35 cellular contexts compared by ENCODE assay signal in genomic region chr15:95662638-95663037, GRCh38.
"Had no signal": no experiment of that assay in that cellular context is flagged by ENCODE, and none has a peak within 500 bp of the region (broad histone marks: within the 10 kb centered on the region; RNA-seq: fewer than 3 reads in every experiment).

No MANE protein-coding gene starts in this region.

- DNase-seq: activated B cell treated with CpG ODN at 0.5 μM for 24 hours; activated CD4-positive, alpha-beta memory T cell treated with anti-CD3 and anti-CD28 coated beads for 36 hours; activated CD4-positive, alpha-beta T cell treated with anti-CD3 and anti-CD28 coated beads for 4 hours; activated CD4-positive, alpha-beta T cell treated with anti-CD3 and anti-CD28 coated beads, Interleukin-2, amount 10 ng/mL, durations not matched to agents 24 days and 14 days; activated CD4-positive, alpha-beta T cell treated with anti-CD3 and anti-CD28 coated beads, Interleukin-2, amount 50 U/mL, for 1 hour; activated CD4-positive, alpha-beta T cell treated with anti-CD3 and anti-CD28 coated beads, Interleukin-2, amount 50 U/mL, for 4 hours; activated CD4-positive, CD25-positive, alpha-beta regulatory T cell treated with anti-CD3 and anti-CD28 coated beads, Interleukin-2, amount 50 U/mL, for 72 hours; activated CD8-positive, alpha-beta memory T cell treated with anti-CD3 and anti-CD28 coated beads, Interleukin-2, amount 50 U/mL, for 4 hours; activated CD8-positive, alpha-beta T cell treated with anti-CD3 and anti-CD28 coated beads for 36 hours; activated effector memory CD4-positive, alpha-beta T cell treated with Interleukin-2 at 50 U/mL for 16 hours; activated gamma-delta T cell; activated naive CD4-positive, alpha-beta T cell treated with anti-CD3 and anti-CD28 coated beads, Interleukin-2, amount 10 ng/mL, durations not matched to agents 7 days and 5 days; activated naive CD4-positive, alpha-beta T cell treated with Interleukin-2 at 50 U/mL for 16 hours; activated naive CD8-positive, alpha-beta T cell treated with anti-CD3 and anti-CD28 coated beads, Interleukin-2, amount 10 ng/mL, durations not matched to agents 7 days and 5 days; activated naive CD8-positive, alpha-beta T cell treated with anti-CD3 and anti-CD28 coated beads, Interleukin-2, amount 50 U/mL, for 24 hours; activated T-cell treated with anti-CD3 and anti-CD28 coated beads, Interleukin-2, amount 50 U/mL, for 24 hours; activated T-cell treated with anti-CD3 and anti-CD28 coated beads, Interleukin-2, amount 50 U/mL, for 48 hours; amygdala; anterior cingulate cortex; caudate nucleus; cerebellar nuclear complex; T-helper 1 cell; T-helper 2 cell; T-helper 9 cell had no signal

- H3K9me3 ChIP-seq: ascending aorta had no signal

- H3K27ac Mint-ChIP-seq: activated B cell treated with CpG ODN at 0.5 μM for 24 hours; activated CD4-positive, alpha-beta memory T cell treated with anti-CD3 and anti-CD28 coated beads for 36 hours; activated CD4-positive, alpha-beta T cell treated with anti-CD3 and anti-CD28 coated beads, Interleukin-2, amount 10 ng/mL, durations not matched to agents 24 days and 14 days; activated CD8-positive, alpha-beta T cell treated with anti-CD3 and anti-CD28 coated beads for 36 hours; activated naive CD4-positive, alpha-beta T cell treated with anti-CD3 and anti-CD28 coated beads, Interleukin-2, amount 10 ng/mL, durations not matched to agents 7 days and 5 days; activated naive CD4-positive, alpha-beta T cell treated with anti-CD3 and anti-CD28 coated beads, Interleukin-2, amount 50 U/mL, for 24 hours; activated naive CD8-positive, alpha-beta T cell; activated naive CD8-positive, alpha-beta T cell treated with anti-CD3 and anti-CD28 coated beads, Interleukin-2, amount 10 ng/mL, durations not matched to agents 7 days and 5 days; activated naive CD8-positive, alpha-beta T cell treated with anti-CD3 and anti-CD28 coated beads, Interleukin-2, amount 50 U/mL, for 24 hours; activated T-cell treated with anti-CD3 and anti-CD28 coated beads, Interleukin-2, amount 50 U/mL, for 24 hours; activated T-helper 2 cell treated with anti-CD3 and anti-CD28 coated beads, Interferon-gamma antibody, Interleukin-2, Interleukin-4, amounts not matched to agents 10 μg/mL and 5 μg/mL and 100 μg/mL, durations not matched to agents 14 hours and 24 hours and 36 hours; brain; T-helper 1 cell treated with Interleukin-12 subunit alpha and Interleukin-12 subunit beta and Interleukin-4 antibody, amounts not matched to agents 30 μg/mL and 1 μg/mL, for 36 hours; T-helper 2 cell treated with Interferon-gamma antibody and Interleukin-4, amounts not matched to agents 5 μg/mL and 100 μg/mL, for 36 hours had no signal

- H3K36me3 ChIP-seq: ascending aorta, cardiac muscle cell had no signal

- FAIRE-seq: TTC549 had no signal

- H3K4me3 Mint-ChIP-seq: activated B cell treated with CpG ODN at 0.5 μM for 24 hours; activated CD4-positive, alpha-beta memory T cell treated with anti-CD3 and anti-CD28 coated beads for 36 hours; activated CD4-positive, alpha-beta T cell treated with anti-CD3 and anti-CD28 coated beads, Interleukin-2, amount 10 ng/mL, durations not matched to agents 24 days and 14 days; activated CD8-positive, alpha-beta T cell treated with anti-CD3 and anti-CD28 coated beads for 36 hours; activated naive CD4-positive, alpha-beta T cell treated with anti-CD3 and anti-CD28 coated beads, Interleukin-2, amount 10 ng/mL, durations not matched to agents 7 days and 5 days; activated naive CD4-positive, alpha-beta T cell treated with anti-CD3 and anti-CD28 coated beads, Interleukin-2, amount 50 U/mL, for 24 hours; activated naive CD8-positive, alpha-beta T cell; activated naive CD8-positive, alpha-beta T cell treated with anti-CD3 and anti-CD28 coated beads, Interleukin-2, amount 10 ng/mL, durations not matched to agents 7 days and 5 days; activated naive CD8-positive, alpha-beta T cell treated with anti-CD3 and anti-CD28 coated beads, Interleukin-2, amount 50 U/mL, for 24 hours; activated T-cell treated with anti-CD3 and anti-CD28 coated beads, Interleukin-2, amount 50 U/mL, for 24 hours; brain; central memory CD8-positive, alpha-beta T cell; T-helper 1 cell treated with Interleukin-12 subunit alpha and Interleukin-12 subunit beta and Interleukin-4 antibody, amounts not matched to agents 30 μg/mL and 1 μg/mL, for 36 hours; T-helper 2 cell treated with Interferon-gamma antibody and Interleukin-4, amounts not matched to agents 5 μg/mL and 100 μg/mL, for 36 hours had no signal

- ATAC-seq: activated CD8-positive, alpha-beta T cell treated with anti-CD3 and anti-CD28 coated beads for 36 hours; activated naive CD8-positive, alpha-beta T cell treated with anti-CD3 and anti-CD28 coated beads, Interleukin-2, amount 50 U/mL, for 24 hours had no signal

- H3K27me3 ChIP-seq: ascending aorta, cardiac muscle cell had no signal

- H3K9me3 Mint-ChIP-seq: activated CD4-positive, alpha-beta memory T cell treated with anti-CD3 and anti-CD28 coated beads for 36 hours; activated CD4-positive, alpha-beta T cell treated with anti-CD3 and anti-CD28 coated beads, Interleukin-2, amount 10 ng/mL, durations not matched to agents 24 days and 14 days; activated CD8-positive, alpha-beta T cell treated with anti-CD3 and anti-CD28 coated beads for 36 hours; activated naive CD4-positive, alpha-beta T cell treated with anti-CD3 and anti-CD28 coated beads, Interleukin-2, amount 10 ng/mL, durations not matched to agents 7 days and 5 days; activated naive CD4-positive, alpha-beta T cell treated with anti-CD3 and anti-CD28 coated beads, Interleukin-2, amount 50 U/mL, for 24 hours; activated T-helper 2 cell treated with anti-CD3 and anti-CD28 coated beads, Interferon-gamma antibody, Interleukin-2, Interleukin-4, amounts not matched to agents 10 μg/mL and 5 μg/mL and 100 μg/mL, durations not matched to agents 14 hours and 24 hours and 36 hours; central memory CD8-positive, alpha-beta T cell; T-helper 2 cell treated with Interferon-gamma antibody and Interleukin-4, amounts not matched to agents 5 μg/mL and 100 μg/mL, for 36 hours had no signal

- H3K27ac ChIP-seq: ascending aorta, cardiac muscle cell, VCaP had no signal

- H3K36me3 Mint-ChIP-seq: activated CD4-positive, alpha-beta memory T cell treated with anti-CD3 and anti-CD28 coated beads for 36 hours; activated naive CD4-positive, alpha-beta T cell treated with anti-CD3 and anti-CD28 coated beads, Interleukin-2, amount 10 ng/mL, durations not matched to agents 7 days and 5 days; activated naive CD4-positive, alpha-beta T cell treated with anti-CD3 and anti-CD28 coated beads, Interleukin-2, amount 50 U/mL, for 24 hours; activated naive CD8-positive, alpha-beta T cell; activated naive CD8-positive, alpha-beta T cell treated with anti-CD3 and anti-CD28 coated beads, Interleukin-2, amount 10 ng/mL, durations not matched to agents 7 days and 5 days; brain had no signal

- H3K4me3 ChIP-seq: ascending aorta, cardiac muscle cell had no signal

- H3K27me3 Mint-ChIP-seq: activated B cell treated with CpG ODN at 0.5 μM for 24 hours; activated CD4-positive, alpha-beta memory T cell treated with anti-CD3 and anti-CD28 coated beads for 36 hours; central memory CD8-positive, alpha-beta T cell had no signal

- H3K4me1 Mint-ChIP-seq: activated B cell treated with CpG ODN at 0.5 μM for 24 hours; activated CD4-positive, alpha-beta T cell treated with anti-CD3 and anti-CD28 coated beads, Interleukin-2, amount 10 ng/mL, durations not matched to agents 24 days and 14 days; activated naive CD4-positive, alpha-beta T cell treated with anti-CD3 and anti-CD28 coated beads, Interleukin-2, amount 10 ng/mL, durations not matched to agents 7 days and 5 days; activated naive CD4-positive, alpha-beta T cell treated with anti-CD3 and anti-CD28 coated beads, Interleukin-2, amount 50 U/mL, for 24 hours; activated naive CD8-positive, alpha-beta T cell treated with anti-CD3 and anti-CD28 coated beads, Interleukin-2, amount 10 ng/mL, durations not matched to agents 7 days and 5 days; activated naive CD8-positive, alpha-beta T cell treated with anti-CD3 and anti-CD28 coated beads, Interleukin-2, amount 50 U/mL, for 24 hours; central memory CD8-positive, alpha-beta T cell had no signal
